Comparison of ENCODE assay signal across 1 cellular context in genomic region chr2:11122380-11122779, GRCh38.
TF ChIP-seq lines count a peak whose summit lies in the region.

No MANE protein-coding gene starts in this region.

TF ChIP-seq in K562, 482 proteins besides CTCF, POLR2A, EP300 and RAD21 (continued from another document and continues in another):
- TF ChIP-seq E4F1 (CRISPR knock-in tag; IDR thresholded peaks at IDR 0.05; ENCODE audit: borderline replicate concordance) (no peak), ZNF324 (CRISPR knock-in tag; IDR thresholded peaks at IDR 0.05) (no peak), ZNF785 (CRISPR knock-in tag; IDR thresholded peaks at IDR 0.05) (no peak), MCM3 (IDR thresholded peaks at IDR 0.05) (no peak), CHD4 (IDR thresholded peaks at IDR 0.05; ENCODE audit: insufficient read depth, insufficient replicate concordance, low read depth, low read length, poor library complexity, severe bottlenecking) (no peak), KLF10 (CRISPR knock-in tag; IDR thresholded peaks at IDR 0.05) (no peak), IFI16 (CRISPR knock-in tag; IDR thresholded peaks at IDR 0.05) (no peak), FOXK2 (conservative IDR thresholded peaks at IDR 0.05 in 1 of 2, IDR thresholded peaks at IDR 0.05 in 1 of 2; ENCODE audit: low read depth in 2 of 2) (no peak), BRD9 (IDR thresholded peaks at IDR 0.05; ENCODE audit: low read depth, partially characterized antibody) (no peak), ILF3 (IDR thresholded peaks at IDR 0.05; ENCODE audit: borderline replicate concordance) (no peak), TFAP4 (CRISPR knock-in tag; IDR thresholded peaks at IDR 0.05; ENCODE audit: borderline replicate concordance) (no peak), MEF2D (tag; conservative IDR thresholded peaks at IDR 0.05; ENCODE audit: low read depth) (peak; percentile 83), ZNF407 (IDR thresholded peaks at IDR 0.05; ENCODE audit: low read depth) (no peak), NELFE (IDR thresholded peaks at IDR 0.05; ENCODE audit: insufficient read depth, insufficient read length) (no peak), POLR3A (IDR thresholded peaks at IDR 0.05; ENCODE audit: borderline replicate concordance, extremely low read depth, insufficient read depth, insufficient read length) (no peak), ZFP91 (CRISPR knock-in tag; IDR thresholded peaks at IDR 0.05) (no peak), RFX7 (CRISPR knock-in tag; IDR thresholded peaks at IDR 0.05) (no peak), ZNF584 (CRISPR knock-in tag; IDR thresholded peaks at IDR 0.05; ENCODE audit: low read depth) (peak; percentile 99), BRD4 (IDR thresholded peaks at IDR 0.05) (no peak), YBX1 (IDR thresholded peaks at IDR 0.05) (no peak), DDX20 (tag; IDR thresholded peaks at IDR 0.05; ENCODE audit: low read depth) (peak; percentile 74; the same call in 1 of the 2 replicates), TFAM (CRISPR knock-in tag; conservative IDR thresholded peaks at IDR 0.05) (no peak), YY1 (IDR thresholded peaks at IDR 0.05; ENCODE audit: borderline replicate concordance in 1 of 3, control insufficient read depth in 1 of 3, extremely low read depth in 1 of 3, insufficient read depth in 3 of 3, insufficient read length in 1 of 3, insufficient replicate concordance in 2 of 3, low read depth in 1 of 3, low read length in 2 of 3) (no peak), GTF2E2 (tag; IDR thresholded peaks at IDR 0.05) (0 out of 2 replicates have a peak, but pooled peaks have one; percentile 48), PRMT5 (CRISPR knock-in tag; IDR thresholded peaks at IDR 0.05) (no peak), KDM2B (CRISPR knock-in tag; IDR thresholded peaks at IDR 0.05) (no peak), HOXB6 (CRISPR knock-in tag; IDR thresholded peaks at IDR 0.05; ENCODE audit: borderline replicate concordance) (no peak), ZNF764 (CRISPR knock-in tag; IDR thresholded peaks at IDR 0.05; ENCODE audit: low read depth) (no peak), PHTF2 (CRISPR knock-in tag; IDR thresholded peaks at IDR 0.05) (no peak), U2AF1 (optimal IDR thresholded peaks at IDR 0.05; ENCODE audit: low read depth, low read length) (no peak), GMEB1 (CRISPR knock-in tag; IDR thresholded peaks at IDR 0.05) (peak; percentile 34; the same call in 1 of the 2 replicates), ZNF212 (CRISPR knock-in tag; IDR thresholded peaks at IDR 0.05) (no peak), TAL1 (IDR thresholded peaks at IDR 0.05) (no peak), PHF21A (IDR thresholded peaks at IDR 0.05; ENCODE audit: borderline replicate concordance, low read depth) (no peak), ZNF57 (CRISPR knock-in tag; IDR thresholded peaks at IDR 0.05) (no peak), HNRNPK (IDR thresholded peaks at IDR 0.05; ENCODE audit: low read depth, low read length, poor library complexity, severe bottlenecking) (no peak), HEY1 (CRISPR knock-in tag; IDR thresholded peaks at IDR 0.05; ENCODE audit: borderline replicate concordance) (no peak), TCF15 (CRISPR knock-in tag; IDR thresholded peaks at IDR 0.05) (no peak), HES1 (IDR thresholded peaks at IDR 0.05; ENCODE audit: low read depth) (no peak), CTCFL (IDR thresholded peaks at IDR 0.05; ENCODE audit: borderline replicate concordance, insufficient read depth, low read depth, low read length, poor library complexity, severe bottlenecking) (no peak), POU5F1 (IDR thresholded peaks at IDR 0.05; ENCODE audit: borderline replicate concordance, low read depth, low read length, partially characterized antibody) (no peak), SMAD4 (CRISPR knock-in tag; conservative IDR thresholded peaks at IDR 0.05) (peak; percentile 90), ZNF24 (IDR thresholded peaks at IDR 0.05) (no peak), GABPB1 (CRISPR knock-in tag; IDR thresholded peaks at IDR 0.05) (no peak), SNRNP70 (optimal IDR thresholded peaks at IDR 0.05; ENCODE audit: low read depth, low read length) (no peak), U2AF2 (optimal IDR thresholded peaks at IDR 0.05; ENCODE audit: low read depth, low read length) (no peak), ZNF232 (CRISPR knock-in tag; IDR thresholded peaks at IDR 0.05) (no peak), TOE1 (IDR thresholded peaks at IDR 0.05; ENCODE audit: borderline replicate concordance) (no peak), TOE1 (CRISPR knock-in tag; IDR thresholded peaks at IDR 0.05; ENCODE audit: borderline replicate concordance, low read depth) (no peak), PTRF (tag; IDR thresholded peaks at IDR 0.05) (0 out of 2 replicates have a peak, but pooled peaks have one; percentile 25), HMG20B (CRISPR knock-in tag; IDR thresholded peaks at IDR 0.05) (no peak), SMAD1 (IDR thresholded peaks at IDR 0.05; ENCODE audit: low read depth, low read length, partially characterized antibody) (no peak), PHF20 (IDR thresholded peaks at IDR 0.05; ENCODE audit: partially characterized antibody) (no peak), SPI1 (IDR thresholded peaks at IDR 0.05; ENCODE audit: borderline replicate concordance, low read depth, low read length) (no peak), ZC3H8 (IDR thresholded peaks at IDR 0.05) (no peak), HCFC1 (IDR thresholded peaks at IDR 0.05; ENCODE audit: low read depth, low read length) (no peak)
